9 cellular contexts compared by ENCODE assay signal in genomic region chr5:172107606-172108005, GRCh38.
DNase-seq lines count a peak whose midpoint lies in the region; ATAC-seq and TF ChIP-seq lines count a peak whose summit lies in the region.
"Had no signal": no experiment of that assay in that cellular context is flagged by ENCODE, and none has a peak within 500 bp of the region (broad histone marks: within the 10 kb centered on the region; RNA-seq: fewer than 3 reads in every experiment).

No MANE protein-coding gene starts in this region.

- H3K27ac ChIP-seq in vagina = peak overlapping the region; percentile 4

- no peaks in the 10 kb centered on the region for H3K36me3 Mint-ChIP-seq in activated naive CD8-positive, alpha-beta T cell
- H3K36me3 Mint-ChIP-seq in activated naive CD8-positive, alpha-beta T cell treated with anti-CD3 and anti-CD28 coated beads, Interleukin-2, amount 50 U/mL, for 24 hours (ENCODE audit: low read depth) = peaks cover 22% of the 10 kb centered on the region

- no peak for DNase-seq in activated naive CD8-positive, alpha-beta T cell treated with anti-CD3 and anti-CD28 coated beads, Interleukin-2, amount 50 U/mL, for 24 hours
- DNase-seq in adipocyte (ENCODE audit: low read depth) (peak; percentile 88), inferior parietal cortex (ENCODE audit: extremely low spot score) (peak; percentile 3), vagina (ENCODE audit: extremely low spot score in 2 of 2) (no peak)

- no peaks in the 10 kb centered on the region for H3K9me3 Mint-ChIP-seq in activated naive CD8-positive, alpha-beta T cell (ENCODE audit: low read depth)
- no peaks in the 10 kb centered on the region for H3K9me3 Mint-ChIP-seq in activated naive CD8-positive, alpha-beta T cell treated with anti-CD3 and anti-CD28 coated beads, Interleukin-2, amount 50 U/mL, for 24 hours
- H3K9me3 Mint-ChIP-seq: activated naive CD4-positive, alpha-beta T cell treated with anti-CD3 and anti-CD28 coated beads, Interleukin-2, amount 50 U/mL, for 72 hours had no signal

- H3K4me1 Mint-ChIP-seq in activated naive CD8-positive, alpha-beta T cell (ENCODE audit: low read depth) = peaks cover 53% of the 10 kb centered on the region
- peaks cover 66% of the 10 kb centered on the region for H3K4me1 Mint-ChIP-seq in activated naive CD8-positive, alpha-beta T cell treated with anti-CD3 and anti-CD28 coated beads, Interleukin-2, amount 50 U/mL, for 24 hours

- no peak overlapping the region for H3K4me3 Mint-ChIP-seq in activated naive CD8-positive, alpha-beta T cell
- no peak overlapping the region for H3K4me3 Mint-ChIP-seq in activated naive CD8-positive, alpha-beta T cell treated with anti-CD3 and anti-CD28 coated beads, Interleukin-2, amount 50 U/mL, for 24 hours

- H3K36me3 ChIP-seq in adipocyte (ENCODE audit: control insufficient read depth, insufficient read depth, low read length, severe bottlenecking) (peaks cover 24% of the 10 kb centered on the region), vagina (peaks cover 0 to 3% of the 10 kb centered on the region in 2 donors)

- H3K4me1 ChIP-seq in adipocyte (ENCODE audit: control insufficient read depth, insufficient read depth, low read length) (peaks cover 45% of the 10 kb centered on the region), vagina (peaks cover 52% of the 10 kb centered on the region)

- intact Hi-C loops in vagina (cut with DNase I) = loop anchor here (2.0 to 5.0 kb wide), 2 partner anchors 81 to 185 kb away; partner anchors contain the start of gene STK10

- H3K9me3 ChIP-seq in adipocyte (ENCODE audit: control insufficient read depth, low read length) = no peaks in the 10 kb centered on the region
- H3K9me3 ChIP-seq in vagina = no peaks in the 10 kb centered on the region

- H3K4me3 ChIP-seq in adipocyte (ENCODE audit: low read length) = peak overlapping the region; percentile 54
- H3K4me3 ChIP-seq in vagina = peak overlapping the region in 1 of 2 donors; percentile 32

- H3K27me3 ChIP-seq in adipocyte (replicated peaks; ENCODE audit: control insufficient read depth, insufficient read depth, low read length) = no peaks in the 10 kb centered on the region
- no peaks in the 10 kb centered on the region for H3K27me3 ChIP-seq in vagina

- H3K9ac ChIP-seq in adipocyte (ENCODE audit: low read length) = peak overlapping the region; percentile 67

- ATAC-seq in activated naive CD8-positive, alpha-beta T cell treated with anti-CD3 and anti-CD28 coated beads, Interleukin-2, amount 50 U/mL, for 24 hours = no peak
- ATAC-seq in HG02759 (IDR thresholded peaks at IDR 0.05; ENCODE audit: unreplicated experiment) (no peak), HG02642 (IDR thresholded peaks at IDR 0.05; ENCODE audit: poor library complexity, unreplicated experiment) (no peak), GM18909 (IDR thresholded peaks at IDR 0.05; ENCODE audit: poor library complexity, unreplicated experiment) (no peak)
- ATAC-seq: activated naive CD4-positive, alpha-beta T cell treated with anti-CD3 and anti-CD28 coated beads, Interleukin-2, amount 50 U/mL, for 72 hours had no signal

- TF ChIP-seq POLR2A in vagina (IDR thresholded peaks at IDR 0.05) = no peak

- H3K27ac Mint-ChIP-seq in activated naive CD8-positive, alpha-beta T cell = peak overlapping the region; percentile 84
- no peak overlapping the region for H3K27ac Mint-ChIP-seq in activated naive CD8-positive, alpha-beta T cell treated with anti-CD3 and anti-CD28 coated beads, Interleukin-2, amount 50 U/mL, for 24 hours

- no peaks in the 10 kb centered on the region for H3K27me3 Mint-ChIP-seq in activated naive CD8-positive, alpha-beta T cell
- no peaks in the 10 kb centered on the region for H3K27me3 Mint-ChIP-seq in activated naive CD8-positive, alpha-beta T cell treated with anti-CD3 and anti-CD28 coated beads, Interleukin-2, amount 50 U/mL, for 24 hours

- TF ChIP-seq CTCF in vagina (IDR thresholded peaks at IDR 0.05) = no peak

Comparison
In these comparisons a context has a peak if more than half of its experiments do, and no peak if none do; other contexts are left out.
1. DNase-seq: peak in adipocyte (single experiment) and inferior parietal cortex (single experiment); none in activated naive CD8-positive, alpha-beta T cell treated with anti-CD3 and anti-CD28 coated beads, Interleukin-2, amount 50 U/mL, for 24 hours (single experiment) and vagina (0 of 2).